25 cellular contexts compared by ENCODE assay signal in the genomic region with DNA sequence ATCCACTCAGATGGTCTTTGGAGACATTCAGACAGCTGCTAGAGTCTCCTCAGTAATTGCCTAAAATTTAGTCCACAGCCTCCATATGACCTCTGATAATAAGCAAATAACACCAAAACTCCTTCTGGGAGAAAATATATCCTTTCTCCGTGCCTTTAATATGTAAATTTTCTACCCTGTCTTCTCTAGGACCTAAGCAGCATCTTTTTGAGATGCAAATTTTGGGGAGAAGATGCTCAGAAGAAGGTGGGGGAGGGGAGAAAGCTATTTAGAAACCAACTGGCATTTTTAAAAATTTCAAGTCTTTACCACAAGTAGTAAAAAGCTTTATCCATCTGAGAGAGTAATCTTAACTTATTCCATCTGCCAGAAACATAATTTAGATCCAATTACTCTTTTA.
"Had no signal": no experiment of that assay in that cellular context is flagged by ENCODE, and none has a peak within 500 bp of the region (broad histone marks: within the 10 kb centered on the region; RNA-seq: fewer than 3 reads in every experiment).

No MANE protein-coding gene starts in this region.

- H3K4me1 ChIP-seq: esophagus squamous epithelium, left lung, psoas muscle, tibial nerve, uterus had no signal

- FAIRE-seq: kidney, TTC549 had no signal

- H3K27ac Mint-ChIP-seq: activated CD4-positive, alpha-beta memory T cell treated with anti-CD3 and anti-CD28 coated beads, Interleukin-2, amount 10 ng/mL, durations not matched to agents 7 days and 5 days; activated CD4-positive, alpha-beta T cell treated with anti-CD3 and anti-CD28 coated beads for 36 hours; activated naive CD8-positive, alpha-beta T cell treated with anti-CD3 and anti-CD28 coated beads, Interleukin-2, amount 10 ng/mL, durations not matched to agents 7 days and 5 days; activated T-helper 17 cell treated with anti-CD3 and anti-CD28 coated beads, Interleukin-2, amount 50 U/mL, for 72 hours; effector memory CD8-positive, alpha-beta T cell; stimulated activated naive CD8-positive, alpha-beta T cell treated with anti-CD3 and anti-CD28 coated beads, Interleukin-15, Interleukin-2, amounts not matched to agents 100 ng/mL and 50 ng/mL, for 24 hours; T-helper 2 cell treated with Interferon-gamma antibody and Interleukin-4, amounts not matched to agents 5 μg/mL and 100 μg/mL, for 36 hours had no signal

- H3K27ac ChIP-seq: cardiac muscle cell, esophagus squamous epithelium, left lung, ovary, psoas muscle, tibial nerve, uterus had no signal

- H3K4me3 ChIP-seq: cardiac muscle cell, esophagus squamous epithelium, left lung, mucosa of descending colon, ovary, psoas muscle, tibial nerve, uterus had no signal

- H3K4me1 Mint-ChIP-seq: activated CD4-positive, alpha-beta memory T cell treated with anti-CD3 and anti-CD28 coated beads, Interleukin-2, amount 10 ng/mL, durations not matched to agents 7 days and 5 days; activated CD4-positive, alpha-beta T cell treated with anti-CD3 and anti-CD28 coated beads for 36 hours; activated naive CD8-positive, alpha-beta T cell treated with anti-CD3 and anti-CD28 coated beads, Interleukin-2, amount 10 ng/mL, durations not matched to agents 7 days and 5 days; activated T-helper 17 cell treated with anti-CD3 and anti-CD28 coated beads, Interleukin-2, amount 50 U/mL, for 72 hours had no signal

- H3K9me3 ChIP-seq: esophagus squamous epithelium, left lung, mucosa of descending colon, ovary, psoas muscle, tibial nerve, uterus had no signal

- H3K4me3 Mint-ChIP-seq: activated CD4-positive, alpha-beta memory T cell treated with anti-CD3 and anti-CD28 coated beads, Interleukin-2, amount 10 ng/mL, durations not matched to agents 7 days and 5 days; activated CD4-positive, alpha-beta T cell treated with anti-CD3 and anti-CD28 coated beads for 36 hours; activated naive CD8-positive, alpha-beta T cell treated with anti-CD3 and anti-CD28 coated beads, Interleukin-2, amount 10 ng/mL, durations not matched to agents 7 days and 5 days; activated T-helper 17 cell treated with anti-CD3 and anti-CD28 coated beads, Interleukin-2, amount 50 U/mL, for 72 hours; effector memory CD8-positive, alpha-beta T cell; naive B cell; neural crest cell; stimulated activated naive CD8-positive, alpha-beta T cell treated with anti-CD3 and anti-CD28 coated beads, Interleukin-15, Interleukin-2, amounts not matched to agents 100 ng/mL and 50 ng/mL, for 24 hours; T-helper 2 cell treated with Interferon-gamma antibody and Interleukin-4, amounts not matched to agents 5 μg/mL and 100 μg/mL, for 36 hours had no signal

- H3K9me3 Mint-ChIP-seq: activated CD4-positive, alpha-beta memory T cell treated with anti-CD3 and anti-CD28 coated beads, Interleukin-2, amount 10 ng/mL, durations not matched to agents 7 days and 5 days; activated naive CD8-positive, alpha-beta T cell treated with anti-CD3 and anti-CD28 coated beads, Interleukin-2, amount 10 ng/mL, durations not matched to agents 7 days and 5 days; activated T-helper 17 cell treated with anti-CD3 and anti-CD28 coated beads, Interleukin-2, amount 50 U/mL, for 72 hours; effector memory CD8-positive, alpha-beta T cell; naive B cell; neural crest cell; stimulated activated naive CD8-positive, alpha-beta T cell treated with anti-CD3 and anti-CD28 coated beads, Interleukin-15, Interleukin-2, amounts not matched to agents 100 ng/mL and 50 ng/mL, for 24 hours; T-helper 2 cell treated with Interferon-gamma antibody and Interleukin-4, amounts not matched to agents 5 μg/mL and 100 μg/mL, for 36 hours had no signal

- H3K36me3 Mint-ChIP-seq: activated naive CD8-positive, alpha-beta T cell treated with anti-CD3 and anti-CD28 coated beads, Interleukin-2, amount 10 ng/mL, durations not matched to agents 7 days and 5 days; naive B cell had no signal

- H3K36me3 ChIP-seq: cardiac muscle cell, esophagus squamous epithelium, left lung, ovary, tibial nerve, uterus had no signal

- DNase-seq: activated CD4-positive, alpha-beta memory T cell treated with anti-CD3 and anti-CD28 coated beads, Interleukin-2, amount 10 ng/mL, durations not matched to agents 7 days and 5 days; activated CD4-positive, alpha-beta T cell treated with anti-CD3 and anti-CD28 coated beads for 36 hours; activated naive CD4-positive, alpha-beta T cell treated with Interleukin-2 at 50 U/mL for 16 hours; activated naive CD8-positive, alpha-beta T cell treated with anti-CD3 and anti-CD28 coated beads, Interleukin-2, amount 10 ng/mL, durations not matched to agents 7 days and 5 days; activated T-cell treated with anti-CD3 and anti-CD28 coated beads, Interleukin-2, amount 50 U/mL, for 1 hour; amygdala; dermis blood vessel endothelial cell; effector memory CD8-positive, alpha-beta T cell; esophagus squamous epithelium; kidney; left lung; mammary epithelial cell; mucosa of descending colon; naive B cell; ovary; psoas muscle; right cardiac atrium; uterus had no signal

- H3K27me3 ChIP-seq: cardiac muscle cell, esophagus squamous epithelium, left lung, ovary, tibial nerve, uterus had no signal

- ATAC-seq: activated CD4-positive, alpha-beta T cell treated with anti-CD3 and anti-CD28 coated beads for 36 hours; activated T-helper 17 cell treated with anti-CD3 and anti-CD28 coated beads, Interleukin-2, amount 50 U/mL, for 72 hours; effector memory CD8-positive, alpha-beta T cell; left lung; mucosa of descending colon; psoas muscle; right cardiac atrium had no signal

- H3K27me3 Mint-ChIP-seq: activated T-helper 17 cell treated with anti-CD3 and anti-CD28 coated beads, Interleukin-2, amount 50 U/mL, for 72 hours; naive B cell; stimulated activated naive CD8-positive, alpha-beta T cell treated with anti-CD3 and anti-CD28 coated beads, Interleukin-15, Interleukin-2, amounts not matched to agents 100 ng/mL and 50 ng/mL, for 24 hours had no signal
